1 cellular context compared by ENCODE assay signal in the genomic region with DNA sequence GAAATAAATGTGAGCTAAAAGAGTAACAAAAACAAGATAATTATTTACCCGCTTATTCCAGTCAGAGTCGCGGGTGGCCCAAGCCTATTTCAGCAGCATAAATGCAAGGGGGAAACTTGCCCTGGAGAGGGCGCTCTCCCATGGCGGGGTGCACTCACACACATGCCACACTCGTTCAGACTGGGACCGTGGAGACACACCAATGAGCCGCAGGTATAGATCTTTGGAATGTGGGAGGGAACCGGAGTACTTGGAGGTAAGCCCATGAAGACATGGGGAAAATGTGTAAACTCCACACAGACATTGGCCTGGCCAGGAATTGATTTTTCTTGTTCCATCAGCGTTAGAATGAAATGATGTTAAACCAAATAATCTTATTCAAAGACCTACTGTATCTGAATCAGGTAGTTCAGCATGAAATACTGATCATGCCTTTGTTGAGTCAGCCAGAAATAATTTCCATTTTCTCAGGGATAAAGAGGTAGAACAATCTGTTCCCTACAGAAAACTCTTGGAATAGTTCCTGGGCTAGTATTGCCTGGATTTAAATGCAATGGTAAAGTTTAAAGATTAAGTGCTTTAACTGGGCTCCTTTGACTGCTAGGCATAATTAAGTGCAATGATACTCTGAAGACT.
A peak's percentile ranks its signal among the peaks of the same experiment; 100 is the strongest.
TF ChIP-seq lines count a peak whose summit lies in the region.

No MANE protein-coding gene starts in this region.

TF ChIP-seq in WTC11, 78 proteins besides CTCF, POLR2A, EP300 and RAD21:
- TF ChIP-seq FOXP1 (CRISPR knock-in tag; IDR thresholded peaks at IDR 0.05; ENCODE audit: borderline replicate concordance) (no peak), SP1 (CRISPR knock-in tag; conservative IDR thresholded peaks at IDR 0.05) (0 out of 2 replicates have a peak, but pooled peaks have one; percentile 33), TEAD4 (CRISPR knock-in tag; IDR thresholded peaks at IDR 0.05) (no peak), MAX (CRISPR knock-in tag; IDR thresholded peaks at IDR 0.05) (peak; percentile 42; the same call in 1 of the 2 replicates), HMGXB4 (CRISPR knock-in tag; IDR thresholded peaks at IDR 0.05) (0 out of 2 replicates have a peak, but pooled peaks have one; percentile 44)
